ENCODE assay signal across 1 cellular context in the genomic region with DNA sequence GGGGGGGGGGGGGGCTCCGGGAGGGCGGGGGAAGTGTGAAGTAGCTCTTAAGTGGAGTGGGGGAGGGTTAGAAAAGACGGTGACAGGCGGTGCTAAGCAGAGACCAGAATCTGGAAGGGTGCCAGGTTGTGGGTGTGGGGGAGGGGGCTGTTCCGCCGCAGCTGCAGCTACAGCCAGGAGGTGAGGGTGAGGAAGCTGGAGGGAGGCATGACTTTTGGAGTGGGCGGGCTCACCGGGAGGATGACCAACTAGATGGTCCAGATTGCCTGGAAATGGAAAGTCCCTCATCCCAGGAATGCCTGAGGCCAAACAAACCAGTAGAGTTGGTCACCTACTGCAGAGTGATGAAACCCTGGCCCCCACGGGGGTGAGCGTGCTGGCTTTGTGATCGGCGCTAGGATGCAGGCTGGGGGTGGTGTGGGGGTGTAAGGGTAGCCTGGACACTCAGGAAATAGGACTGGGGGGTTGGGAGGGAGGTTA.
TF ChIP-seq lines count a peak whose summit lies in the region.

No MANE protein-coding gene starts in this region.

TF ChIP-seq in K562, 482 proteins besides CTCF, POLR2A, EP300 and RAD21 (continued from another document and continues in another):
- TF ChIP-seq, protein P1, sequence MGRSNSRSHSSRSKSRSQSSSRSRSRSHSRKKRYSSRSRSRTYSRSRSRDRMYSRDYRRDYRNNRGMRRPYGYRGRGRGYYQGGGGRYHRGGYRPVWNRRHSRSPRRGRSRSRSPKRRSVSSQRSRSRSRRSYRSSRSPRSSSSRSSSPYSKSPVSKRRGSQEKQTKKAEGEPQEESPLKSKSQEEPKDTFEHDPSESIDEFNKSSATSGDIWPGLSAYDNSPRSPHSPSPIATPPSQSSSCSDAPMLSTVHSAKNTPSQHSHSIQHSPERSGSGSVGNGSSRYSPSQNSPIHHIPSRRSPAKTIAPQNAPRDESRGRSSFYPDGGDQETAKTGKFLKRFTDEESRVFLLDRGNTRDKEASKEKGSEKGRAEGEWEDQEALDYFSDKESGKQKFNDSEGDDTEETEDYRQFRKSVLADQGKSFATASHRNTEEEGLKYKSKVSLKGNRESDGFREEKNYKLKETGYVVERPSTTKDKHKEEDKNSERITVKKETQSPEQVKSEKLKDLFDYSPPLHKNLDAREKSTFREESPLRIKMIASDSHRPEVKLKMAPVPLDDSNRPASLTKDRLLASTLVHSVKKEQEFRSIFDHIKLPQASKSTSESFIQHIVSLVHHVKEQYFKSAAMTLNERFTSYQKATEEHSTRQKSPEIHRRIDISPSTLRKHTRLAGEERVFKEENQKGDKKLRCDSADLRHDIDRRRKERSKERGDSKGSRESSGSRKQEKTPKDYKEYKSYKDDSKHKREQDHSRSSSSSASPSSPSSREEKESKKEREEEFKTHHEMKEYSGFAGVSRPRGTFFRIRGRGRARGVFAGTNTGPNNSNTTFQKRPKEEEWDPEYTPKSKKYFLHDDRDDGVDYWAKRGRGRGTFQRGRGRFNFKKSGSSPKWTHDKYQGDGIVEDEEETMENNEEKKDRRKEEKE (IDR thresholded peaks at IDR 0.05; ENCODE audit: borderline replicate concordance in 1 of 2, control insufficient read depth in 1 of 2, low read depth in 2 of 2, low read length in 1 of 2) = no peak
- TF ChIP-seq HLTF (IDR thresholded peaks at IDR 0.05) (no peak), POU5F1 (IDR thresholded peaks at IDR 0.05; ENCODE audit: borderline replicate concordance, low read depth, low read length, partially characterized antibody) (no peak), RB1 (IDR thresholded peaks at IDR 0.05; ENCODE audit: low read depth) (peak; percentile 43; the same call in 1 of the 2 replicates), RBM25 (IDR thresholded peaks at IDR 0.05; ENCODE audit: low read depth, low read length, severe bottlenecking) (no peak), GTF2F1 (IDR thresholded peaks at IDR 0.05; ENCODE audit: low read depth, low read length) (no peak), SNRNP70 (optimal IDR thresholded peaks at IDR 0.05; ENCODE audit: low read depth, low read length) (no peak), ILF3 (IDR thresholded peaks at IDR 0.05; ENCODE audit: borderline replicate concordance) (no peak), ZNF143 (CRISPR knock-in tag; IDR thresholded peaks at IDR 0.05) (no peak), MTA2 (IDR thresholded peaks at IDR 0.05; ENCODE audit: low read depth) (no peak), ETV1 (tag; conservative IDR thresholded peaks at IDR 0.05; ENCODE audit: low read depth) (peak; percentile 33; the same call in 1 of the 2 replicates), ZNF764 (CRISPR knock-in tag; IDR thresholded peaks at IDR 0.05; ENCODE audit: low read depth) (no peak), PHF21A (IDR thresholded peaks at IDR 0.05; ENCODE audit: borderline replicate concordance, low read depth) (no peak; the same call in 1 of the 2 replicates), ZNF263 (CRISPR knock-in tag; IDR thresholded peaks at IDR 0.05; ENCODE audit: borderline replicate concordance) (no peak), NFYB (IDR thresholded peaks at IDR 0.05; ENCODE audit: extremely low read depth, insufficient read length) (no peak), PTTG1 (tag; IDR thresholded peaks at IDR 0.05; ENCODE audit: low read depth) (no peak), POLR2G (IDR thresholded peaks at IDR 0.05; ENCODE audit: low read depth, low read length) (no peak), HDAC6 (IDR thresholded peaks at IDR 0.05; ENCODE audit: low read depth, low read length) (no peak), ZNF436 (CRISPR knock-in tag; IDR thresholded peaks at IDR 0.05) (no peak), SRF (CRISPR knock-in tag; IDR thresholded peaks at IDR 0.05) (peak in 1 of 2 experiments; percentile 89; a peak in 1 of 4 replicates)
- TF ChIP-seq, protein P2, sequence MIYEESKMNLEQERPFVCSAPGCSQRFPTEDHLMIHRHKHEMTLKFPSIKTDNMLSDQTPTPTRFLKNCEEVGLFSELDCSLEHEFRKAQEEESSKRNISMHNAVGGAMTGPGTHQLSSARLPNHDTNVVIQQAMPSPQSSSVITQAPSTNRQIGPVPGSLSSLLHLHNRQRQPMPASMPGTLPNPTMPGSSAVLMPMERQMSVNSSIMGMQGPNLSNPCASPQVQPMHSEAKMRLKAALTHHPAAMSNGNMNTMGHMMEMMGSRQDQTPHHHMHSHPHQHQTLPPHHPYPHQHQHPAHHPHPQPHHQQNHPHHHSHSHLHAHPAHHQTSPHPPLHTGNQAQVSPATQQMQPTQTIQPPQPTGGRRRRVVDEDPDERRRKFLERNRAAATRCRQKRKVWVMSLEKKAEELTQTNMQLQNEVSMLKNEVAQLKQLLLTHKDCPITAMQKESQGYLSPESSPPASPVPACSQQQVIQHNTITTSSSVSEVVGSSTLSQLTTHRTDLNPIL (CRISPR knock-in tag; IDR thresholded peaks at IDR 0.05) = no peak
- TF ChIP-seq, protein P3, sequence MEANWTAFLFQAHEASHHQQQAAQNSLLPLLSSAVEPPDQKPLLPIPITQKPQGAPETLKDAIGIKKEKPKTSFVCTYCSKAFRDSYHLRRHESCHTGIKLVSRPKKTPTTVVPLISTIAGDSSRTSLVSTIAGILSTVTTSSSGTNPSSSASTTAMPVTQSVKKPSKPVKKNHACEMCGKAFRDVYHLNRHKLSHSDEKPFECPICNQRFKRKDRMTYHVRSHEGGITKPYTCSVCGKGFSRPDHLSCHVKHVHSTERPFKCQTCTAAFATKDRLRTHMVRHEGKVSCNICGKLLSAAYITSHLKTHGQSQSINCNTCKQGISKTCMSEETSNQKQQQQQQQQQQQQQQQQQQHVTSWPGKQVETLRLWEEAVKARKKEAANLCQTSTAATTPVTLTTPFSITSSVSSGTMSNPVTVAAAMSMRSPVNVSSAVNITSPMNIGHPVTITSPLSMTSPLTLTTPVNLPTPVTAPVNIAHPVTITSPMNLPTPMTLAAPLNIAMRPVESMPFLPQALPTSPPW (CRISPR knock-in tag; IDR thresholded peaks at IDR 0.05) = peak; percentile 92
- TF ChIP-seq, protein P4, sequence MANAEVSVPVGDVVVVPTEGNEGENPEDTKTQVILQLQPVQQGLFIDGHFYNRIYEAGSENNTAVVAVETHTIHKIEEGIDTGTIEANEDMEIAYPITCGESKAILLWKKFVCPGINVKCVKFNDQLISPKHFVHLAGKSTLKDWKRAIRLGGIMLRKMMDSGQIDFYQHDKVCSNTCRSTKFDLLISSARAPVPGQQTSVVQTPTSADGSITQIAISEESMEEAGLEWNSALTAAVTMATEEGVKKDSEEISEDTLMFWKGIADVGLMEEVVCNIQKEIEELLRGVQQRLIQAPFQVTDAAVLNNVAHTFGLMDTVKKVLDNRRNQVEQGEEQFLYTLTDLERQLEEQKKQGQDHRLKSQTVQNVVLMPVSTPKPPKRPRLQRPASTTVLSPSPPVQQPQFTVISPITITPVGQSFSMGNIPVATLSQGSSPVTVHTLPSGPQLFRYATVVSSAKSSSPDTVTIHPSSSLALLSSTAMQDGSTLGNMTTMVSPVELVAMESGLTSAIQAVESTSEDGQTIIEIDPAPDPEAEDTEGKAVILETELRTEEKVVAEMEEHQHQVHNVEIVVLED (CRISPR knock-in tag; IDR thresholded peaks at IDR 0.05) = no peak
- TF ChIP-seq, protein P5, sequence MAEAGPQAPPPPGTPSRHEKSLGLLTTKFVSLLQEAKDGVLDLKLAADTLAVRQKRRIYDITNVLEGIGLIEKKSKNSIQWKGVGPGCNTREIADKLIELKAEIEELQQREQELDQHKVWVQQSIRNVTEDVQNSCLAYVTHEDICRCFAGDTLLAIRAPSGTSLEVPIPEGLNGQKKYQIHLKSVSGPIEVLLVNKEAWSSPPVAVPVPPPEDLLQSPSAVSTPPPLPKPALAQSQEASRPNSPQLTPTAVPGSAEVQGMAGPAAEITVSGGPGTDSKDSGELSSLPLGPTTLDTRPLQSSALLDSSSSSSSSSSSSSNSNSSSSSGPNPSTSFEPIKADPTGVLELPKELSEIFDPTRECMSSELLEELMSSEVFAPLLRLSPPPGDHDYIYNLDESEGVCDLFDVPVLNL (CRISPR knock-in tag; IDR thresholded peaks at IDR 0.05; ENCODE audit: low read depth) = no peak
- TF ChIP-seq, protein P6, sequence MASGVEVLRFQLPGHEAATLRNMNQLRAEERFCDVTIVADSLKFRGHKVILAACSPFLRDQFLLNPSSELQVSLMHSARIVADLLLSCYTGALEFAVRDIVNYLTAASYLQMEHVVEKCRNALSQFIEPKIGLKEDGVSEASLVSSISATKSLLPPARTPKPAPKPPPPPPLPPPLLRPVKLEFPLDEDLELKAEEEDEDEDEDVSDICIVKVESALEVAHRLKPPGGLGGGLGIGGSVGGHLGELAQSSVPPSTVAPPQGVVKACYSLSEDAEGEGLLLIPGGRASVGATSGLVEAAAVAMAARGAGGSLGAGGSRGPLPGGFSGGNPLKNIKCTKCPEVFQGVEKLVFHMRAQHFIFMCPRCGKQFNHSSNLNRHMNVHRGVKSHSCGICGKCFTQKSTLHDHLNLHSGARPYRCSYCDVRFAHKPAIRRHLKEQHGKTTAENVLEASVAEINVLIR (CRISPR knock-in tag; IDR thresholded peaks at IDR 0.05) = no peak
- TF ChIP-seq, protein P7, sequence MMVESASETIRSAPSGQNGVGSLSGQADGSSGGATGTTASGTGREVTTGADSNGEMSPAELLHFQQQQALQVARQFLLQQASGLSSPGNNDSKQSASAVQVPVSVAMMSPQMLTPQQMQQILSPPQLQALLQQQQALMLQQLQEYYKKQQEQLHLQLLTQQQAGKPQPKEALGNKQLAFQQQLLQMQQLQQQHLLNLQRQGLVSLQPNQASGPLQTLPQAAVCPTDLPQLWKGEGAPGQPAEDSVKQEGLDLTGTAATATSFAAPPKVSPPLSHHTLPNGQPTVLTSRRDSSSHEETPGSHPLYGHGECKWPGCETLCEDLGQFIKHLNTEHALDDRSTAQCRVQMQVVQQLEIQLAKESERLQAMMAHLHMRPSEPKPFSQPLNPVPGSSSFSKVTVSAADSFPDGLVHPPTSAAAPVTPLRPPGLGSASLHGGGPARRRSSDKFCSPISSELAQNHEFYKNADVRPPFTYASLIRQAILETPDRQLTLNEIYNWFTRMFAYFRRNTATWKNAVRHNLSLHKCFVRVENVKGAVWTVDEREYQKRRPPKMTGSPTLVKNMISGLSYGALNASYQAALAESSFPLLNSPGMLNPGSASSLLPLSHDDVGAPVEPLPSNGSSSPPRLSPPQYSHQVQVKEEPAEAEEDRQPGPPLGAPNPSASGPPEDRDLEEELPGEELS (CRISPR knock-in tag; IDR thresholded peaks at IDR 0.05; ENCODE audit: borderline replicate concordance) = no peak
- TF ChIP-seq, protein P8, sequence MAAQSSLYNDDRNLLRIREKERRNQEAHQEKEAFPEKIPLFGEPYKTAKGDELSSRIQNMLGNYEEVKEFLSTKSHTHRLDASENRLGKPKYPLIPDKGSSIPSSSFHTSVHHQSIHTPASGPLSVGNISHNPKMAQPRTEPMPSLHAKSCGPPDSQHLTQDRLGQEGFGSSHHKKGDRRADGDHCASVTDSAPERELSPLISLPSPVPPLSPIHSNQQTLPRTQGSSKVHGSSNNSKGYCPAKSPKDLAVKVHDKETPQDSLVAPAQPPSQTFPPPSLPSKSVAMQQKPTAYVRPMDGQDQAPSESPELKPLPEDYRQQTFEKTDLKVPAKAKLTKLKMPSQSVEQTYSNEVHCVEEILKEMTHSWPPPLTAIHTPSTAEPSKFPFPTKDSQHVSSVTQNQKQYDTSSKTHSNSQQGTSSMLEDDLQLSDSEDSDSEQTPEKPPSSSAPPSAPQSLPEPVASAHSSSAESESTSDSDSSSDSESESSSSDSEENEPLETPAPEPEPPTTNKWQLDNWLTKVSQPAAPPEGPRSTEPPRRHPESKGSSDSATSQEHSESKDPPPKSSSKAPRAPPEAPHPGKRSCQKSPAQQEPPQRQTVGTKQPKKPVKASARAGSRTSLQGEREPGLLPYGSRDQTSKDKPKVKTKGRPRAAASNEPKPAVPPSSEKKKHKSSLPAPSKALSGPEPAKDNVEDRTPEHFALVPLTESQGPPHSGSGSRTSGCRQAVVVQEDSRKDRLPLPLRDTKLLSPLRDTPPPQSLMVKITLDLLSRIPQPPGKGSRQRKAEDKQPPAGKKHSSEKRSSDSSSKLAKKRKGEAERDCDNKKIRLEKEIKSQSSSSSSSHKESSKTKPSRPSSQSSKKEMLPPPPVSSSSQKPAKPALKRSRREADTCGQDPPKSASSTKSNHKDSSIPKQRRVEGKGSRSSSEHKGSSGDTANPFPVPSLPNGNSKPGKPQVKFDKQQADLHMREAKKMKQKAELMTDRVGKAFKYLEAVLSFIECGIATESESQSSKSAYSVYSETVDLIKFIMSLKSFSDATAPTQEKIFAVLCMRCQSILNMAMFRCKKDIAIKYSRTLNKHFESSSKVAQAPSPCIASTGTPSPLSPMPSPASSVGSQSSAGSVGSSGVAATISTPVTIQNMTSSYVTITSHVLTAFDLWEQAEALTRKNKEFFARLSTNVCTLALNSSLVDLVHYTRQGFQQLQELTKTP (IDR thresholded peaks at IDR 0.05; ENCODE audit: low read depth in 1 of 2, partially characterized antibody in 2 of 2) = no peak
- TF ChIP-seq, protein P9, sequence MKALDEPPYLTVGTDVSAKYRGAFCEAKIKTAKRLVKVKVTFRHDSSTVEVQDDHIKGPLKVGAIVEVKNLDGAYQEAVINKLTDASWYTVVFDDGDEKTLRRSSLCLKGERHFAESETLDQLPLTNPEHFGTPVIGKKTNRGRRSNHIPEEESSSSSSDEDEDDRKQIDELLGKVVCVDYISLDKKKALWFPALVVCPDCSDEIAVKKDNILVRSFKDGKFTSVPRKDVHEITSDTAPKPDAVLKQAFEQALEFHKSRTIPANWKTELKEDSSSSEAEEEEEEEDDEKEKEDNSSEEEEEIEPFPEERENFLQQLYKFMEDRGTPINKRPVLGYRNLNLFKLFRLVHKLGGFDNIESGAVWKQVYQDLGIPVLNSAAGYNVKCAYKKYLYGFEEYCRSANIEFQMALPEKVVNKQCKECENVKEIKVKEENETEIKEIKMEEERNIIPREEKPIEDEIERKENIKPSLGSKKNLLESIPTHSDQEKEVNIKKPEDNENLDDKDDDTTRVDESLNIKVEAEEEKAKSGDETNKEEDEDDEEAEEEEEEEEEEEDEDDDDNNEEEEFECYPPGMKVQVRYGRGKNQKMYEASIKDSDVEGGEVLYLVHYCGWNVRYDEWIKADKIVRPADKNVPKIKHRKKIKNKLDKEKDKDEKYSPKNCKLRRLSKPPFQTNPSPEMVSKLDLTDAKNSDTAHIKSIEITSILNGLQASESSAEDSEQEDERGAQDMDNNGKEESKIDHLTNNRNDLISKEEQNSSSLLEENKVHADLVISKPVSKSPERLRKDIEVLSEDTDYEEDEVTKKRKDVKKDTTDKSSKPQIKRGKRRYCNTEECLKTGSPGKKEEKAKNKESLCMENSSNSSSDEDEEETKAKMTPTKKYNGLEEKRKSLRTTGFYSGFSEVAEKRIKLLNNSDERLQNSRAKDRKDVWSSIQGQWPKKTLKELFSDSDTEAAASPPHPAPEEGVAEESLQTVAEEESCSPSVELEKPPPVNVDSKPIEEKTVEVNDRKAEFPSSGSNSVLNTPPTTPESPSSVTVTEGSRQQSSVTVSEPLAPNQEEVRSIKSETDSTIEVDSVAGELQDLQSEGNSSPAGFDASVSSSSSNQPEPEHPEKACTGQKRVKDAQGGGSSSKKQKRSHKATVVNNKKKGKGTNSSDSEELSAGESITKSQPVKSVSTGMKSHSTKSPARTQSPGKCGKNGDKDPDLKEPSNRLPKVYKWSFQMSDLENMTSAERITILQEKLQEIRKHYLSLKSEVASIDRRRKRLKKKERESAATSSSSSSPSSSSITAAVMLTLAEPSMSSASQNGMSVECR (CRISPR knock-in tag; IDR thresholded peaks at IDR 0.05) = no peak
